In genomic region chrX:13479452-13479813, GRCh38 we compare ENCODE assay signal across 22 cellular contexts.
"Had no signal": no experiment of that assay in that cellular context is flagged by ENCODE, and none has a peak within 500 bp of the region (broad histone marks: within the 10 kb centered on the region; RNA-seq: fewer than 3 reads in every experiment).

No MANE protein-coding gene starts in this region.

- H3K36me3 ChIP-seq: colonic mucosa, left lung, neutrophil, sigmoid colon, thyroid gland, upper lobe of left lung, uterus had no signal

- H3K4me1 ChIP-seq: colonic mucosa, foreskin keratinocyte, left lung, psoas muscle, sigmoid colon, thyroid gland, upper lobe of left lung, uterus had no signal

- H3K4me3 Mint-ChIP-seq: endodermal cell; naive thymus-derived CD4-positive, alpha-beta T cell; nephron progenitor cell had no signal

- H3K4me3 ChIP-seq: colonic mucosa, left lung, lung, psoas muscle, sigmoid colon, skin epidermis, thyroid gland, upper lobe of left lung, uterus had no signal

- H3K27ac ChIP-seq: colonic mucosa, foreskin keratinocyte, left lung, neutrophil, psoas muscle, sigmoid colon, skin epidermis, thyroid gland, upper lobe of left lung, uterus had no signal

- ATAC-seq: foreskin keratinocyte; left lung; naive thymus-derived CD4-positive, alpha-beta T cell; psoas muscle had no signal

- H3K9me3 ChIP-seq: colonic mucosa, left lung, neutrophil, psoas muscle, sigmoid colon, thyroid gland, upper lobe of left lung, uterus had no signal

- DNase-seq: colonic mucosa; effector CD4-positive, alpha-beta T cell; endodermal cell; erythroblast; foreskin keratinocyte; head of caudate nucleus; islet precursor cell; left lung; mesendoderm; naive thymus-derived CD4-positive, alpha-beta T cell; nephron progenitor cell; psoas muscle; retina; sigmoid colon; stimulated activated naive CD4-positive, alpha-beta T cell treated with Interleukin-2 at 50 U/mL for 16 hours; thyroid gland; upper lobe of left lung; uterus had no signal

- H3K4me1 Mint-ChIP-seq: endodermal cell had no signal

- FAIRE-seq: endothelial cell of umbilical vein had no signal

- H3K27ac Mint-ChIP-seq: endodermal cell; naive thymus-derived CD4-positive, alpha-beta T cell; nephron progenitor cell had no signal

- H3K27me3 ChIP-seq: colonic mucosa, foreskin keratinocyte, left lung, neutrophil, sigmoid colon, thyroid gland, upper lobe of left lung, uterus had no signal

- H3K27me3 Mint-ChIP-seq: naive thymus-derived CD4-positive, alpha-beta T cell had no signal
